27 cellular contexts compared by ENCODE assay signal in the genomic region with DNA sequence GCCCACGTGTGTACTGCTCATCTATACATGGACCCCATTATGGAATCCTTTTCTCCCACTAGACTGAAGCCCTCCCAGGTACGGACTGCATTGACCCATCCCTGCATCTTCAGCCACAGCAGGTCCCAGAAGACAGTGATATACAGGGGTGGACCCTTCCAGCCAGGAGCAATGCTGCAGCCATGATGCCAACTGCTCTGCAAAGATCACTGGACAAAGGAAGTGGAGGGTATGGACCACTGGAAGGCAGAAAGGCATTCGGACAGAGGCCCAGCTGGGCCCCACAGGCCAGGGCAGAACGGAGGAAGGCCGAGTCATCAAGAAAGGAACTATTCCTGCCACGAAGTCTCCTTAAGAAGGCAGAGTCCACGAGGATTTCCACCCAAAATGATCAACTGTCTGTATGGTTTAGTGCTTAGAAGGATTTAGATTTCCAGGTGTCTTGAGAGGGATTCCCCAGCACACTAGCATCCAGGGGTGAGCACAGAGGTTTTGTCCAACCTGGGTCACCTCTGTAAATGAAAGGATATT.
DNase-seq lines count a peak whose midpoint lies in the region; ATAC-seq and TF ChIP-seq lines count a peak whose summit lies in the region.
"Had no signal": no experiment of that assay in that cellular context is flagged by ENCODE, and none has a peak within 500 bp of the region (broad histone marks: within the 10 kb centered on the region; RNA-seq: fewer than 3 reads in every experiment).

No MANE protein-coding gene starts in this region.

- ATAC-seq in right cardiac atrium = no peak
- no peak for ATAC-seq in activated CD4-positive, alpha-beta T cell treated with anti-CD3 and anti-CD28 coated beads for 36 hours
- ATAC-seq: HepG2 had no signal

- no peaks in the 10 kb centered on the region for H3K4me1 Mint-ChIP-seq in activated CD4-positive, alpha-beta T cell treated with anti-CD3 and anti-CD28 coated beads for 36 hours
- H3K4me1 Mint-ChIP-seq in CD14-positive monocyte = no peaks in the 10 kb centered on the region
- H3K4me1 Mint-ChIP-seq: CD8-positive, alpha-beta memory T cell had no signal

- peak; percentile 36 for DNase-seq in cardiac septum (ENCODE audit: low spot score)
- DNase-seq in right cardiac atrium = no peak
- DNase-seq in esophagus muscularis mucosa (ENCODE audit: extremely low spot score) = peak; percentile 53
- peak; percentile 48 for DNase-seq in posterior vena cava (ENCODE audit: low spot score)
- peak; percentile 52 to 80 for DNase-seq in vagina (ENCODE audit: extremely low spot score in 2 of 2)
- no peak for DNase-seq in A673 (ENCODE audit: low spot score)
- no peak for DNase-seq in activated CD4-positive, alpha-beta T cell treated with anti-CD3 and anti-CD28 coated beads for 36 hours
- DNase-seq in CD14-positive monocyte (ENCODE audit: low spot score) = no peak
- DNase-seq: ACHN; Calu3; CD8-positive, alpha-beta memory T cell; DMS153; GM23248; HCEC 1CT; KBM-7; NCI-H1092; NCI-H1436; NCI-H187 treated with DMSO at 0.1 percent for 48 hours; NCI-H2107; NCI-H2227 treated with DMSO at 0.1 percent for 48 hours; NCI-H510A treated with DMSO at 0.1 percent for 48 hours; NCI-H748 treated with DMSO at 0.1 percent for 48 hours; PC-9; RPMI8226 had no signal

- H3K4me3 Mint-ChIP-seq in activated CD4-positive, alpha-beta T cell treated with anti-CD3 and anti-CD28 coated beads for 36 hours = no peak overlapping the region
- no peak overlapping the region for H3K4me3 Mint-ChIP-seq in CD14-positive monocyte
- H3K4me3 Mint-ChIP-seq: CD8-positive, alpha-beta memory T cell had no signal

- TF ChIP-seq POLR2A in esophagus muscularis mucosa (IDR thresholded peaks at IDR 0.05; ENCODE audit: low read depth) (no peak), vagina (IDR thresholded peaks at IDR 0.05) (no peak)

- no TSS peak for BruUV-seq in A673 (replicated peaks; lab: Mats Ljungman, UMichigan)

- H3K27me3 ChIP-seq in right cardiac atrium (ENCODE audit: control insufficient read depth, insufficient read depth) (no peaks in the 10 kb centered on the region), esophagus muscularis mucosa (no peaks in the 10 kb centered on the region), vagina (no peaks in the 10 kb centered on the region), A673 (replicated peaks; ENCODE audit: insufficient read depth, low read depth, low read length, poor library complexity) (peaks cover 5% of the 10 kb centered on the region)
- H3K27me3 ChIP-seq: BLaER1 had no signal

- POLR2A ChIA-PET in A673 (lab: Charles Lee; ENCODE audit: low non-redundant PET) = no interaction called here
- POLR2A ChIA-PET in activated CD4-positive, alpha-beta T cell treated with anti-CD3 and anti-CD28 coated beads for 36 hours (lab: Charles Lee) = no interaction called here

- CTCF ChIA-PET in A673 (lab: Charles Lee) = no interaction called here
- CTCF ChIA-PET in activated CD4-positive, alpha-beta T cell treated with anti-CD3 and anti-CD28 coated beads for 36 hours (lab: Charles Lee) = interaction anchor here (0.7 kb wide), 1 partner anchor 16 kb away, joined by 3 read pairs; no protein-coding TSS in a partner anchor

- peaks cover 1% of the 10 kb centered on the region for H3K27me3 Mint-ChIP-seq in activated CD4-positive, alpha-beta T cell treated with anti-CD3 and anti-CD28 coated beads for 36 hours
- H3K27me3 Mint-ChIP-seq in CD14-positive monocyte (ENCODE audit: low read depth in 3 of 3) = peaks cover 9 to 22% (median 11%) of the 10 kb centered on the region in 3 donors

- H3K27ac Mint-ChIP-seq in activated CD4-positive, alpha-beta T cell treated with anti-CD3 and anti-CD28 coated beads for 36 hours = no peak overlapping the region
- H3K27ac Mint-ChIP-seq in CD14-positive monocyte = no peak overlapping the region
- H3K27ac Mint-ChIP-seq: CD8-positive, alpha-beta memory T cell had no signal

- TF ChIP-seq EP300 in esophagus muscularis mucosa (IDR thresholded peaks at IDR 0.05) = no peak

- TF ChIP-seq CTCF in esophagus muscularis mucosa (IDR thresholded peaks at IDR 0.05) (no peak), vagina (IDR thresholded peaks at IDR 0.05) (no peak), A673 (conservative IDR thresholded peaks at IDR 0.05; ENCODE audit: low read depth, low read length) (no peak), CD14-positive monocyte (IDR thresholded peaks at IDR 0.05) (no peak)

- H3K9me3 ChIP-seq in right cardiac atrium (ENCODE audit: control insufficient read depth, low read length) = no peaks in the 10 kb centered on the region
- H3K9me3 ChIP-seq in esophagus muscularis mucosa = no peaks in the 10 kb centered on the region
- H3K9me3 ChIP-seq in vagina = no peaks in the 10 kb centered on the region
- H3K9me3 ChIP-seq in A673 (ENCODE audit: low read depth, low read length, poor library complexity, severe bottlenecking) = no peaks in the 10 kb centered on the region

- H3K9me3 Mint-ChIP-seq in activated CD4-positive, alpha-beta T cell treated with anti-CD3 and anti-CD28 coated beads for 36 hours (ENCODE audit: low read depth) = no peaks in the 10 kb centered on the region
- peaks cover 0 to 10% (median 6%) of the 10 kb centered on the region in 7 donors for H3K9me3 Mint-ChIP-seq in CD14-positive monocyte
- H3K9me3 Mint-ChIP-seq: CD8-positive, alpha-beta memory T cell had no signal

- H3K4me3 ChIP-seq in right cardiac atrium (ENCODE audit: low read length) = no peak overlapping the region
- no peak overlapping the region for H3K4me3 ChIP-seq in esophagus muscularis mucosa
- no peak overlapping the region for H3K4me3 ChIP-seq in vagina
- H3K4me3 ChIP-seq in A673 (ENCODE audit: low read depth, low read length, poor library complexity, severe bottlenecking) = no peak overlapping the region
- H3K4me3 ChIP-seq: BLaER1, GM23248, PC-9 had no signal

- intact Hi-C loops in cardiac septum (cut with DNase I) = loop anchor here (10.0 kb wide), 1 partner anchor 157 kb away; no protein-coding TSS in a partner anchor
- intact Hi-C loops in right cardiac atrium (cut with DNase I) = loop anchor here in 1 of 4 donors (10.0 kb wide), 1 partner anchor 97 kb away; the partner anchor contains the start of gene TWIST2
- intact Hi-C loops in esophagus muscularis mucosa (cut with DNase I) = loop anchor here (10.0 kb wide), 2 partner anchors 97 to 577 kb away; partner anchors contain the start of gene TWIST2
- intact Hi-C loops in posterior vena cava (cut with DNase I) = loop anchor here in 1 of 2 donors (10.0 kb wide), 1 partner anchor 227 kb away; no protein-coding TSS in a partner anchor
- intact Hi-C loops in vagina (cut with DNase I) = no loop called here
- intact Hi-C loops in A673 (cut with micrococcal nuclease; ENCODE audit: unreplicated experiment) = no loop called here
- intact Hi-C loops in activated CD4-positive, alpha-beta T cell treated with anti-CD3 and anti-CD28 coated beads for 36 hours (cut with DNase I, micrococcal nuclease) = no loop called here
- intact Hi-C loops in CD14-positive monocyte (cut with micrococcal nuclease) = no loop called here

- 78% methylated on average over 7 of the region's 7 CpGs for WGBS in right cardiac atrium
- WGBS in esophagus muscularis mucosa = 87% methylated on average over 7 of the region's 7 CpGs

- H3K36me3 ChIP-seq in esophagus muscularis mucosa (no peaks in the 10 kb centered on the region), vagina (no peaks in the 10 kb centered on the region), A673 (ENCODE audit: insufficient read depth, low read length, poor library complexity, severe bottlenecking) (no peaks in the 10 kb centered on the region)
- H3K36me3 ChIP-seq: BLaER1 had no signal

- H3K4me1 ChIP-seq in right cardiac atrium (ENCODE audit: control insufficient read depth, insufficient read depth, low read length) (no peaks in the 10 kb centered on the region), esophagus muscularis mucosa (peaks cover 2 to 23% (median 18%) of the 10 kb centered on the region in 4 donors), vagina (peaks cover 45% of the 10 kb centered on the region), A673 (ENCODE audit: insufficient read depth, low read length, poor library complexity, severe bottlenecking) (no peaks in the 10 kb centered on the region)

- no peaks in the 10 kb centered on the region for H3K36me3 Mint-ChIP-seq in activated CD4-positive, alpha-beta T cell treated with anti-CD3 and anti-CD28 coated beads for 36 hours (ENCODE audit: low read depth)
- no peaks in the 10 kb centered on the region for H3K36me3 Mint-ChIP-seq in CD14-positive monocyte
- H3K36me3 Mint-ChIP-seq: CD8-positive, alpha-beta memory T cell had no signal

- H3K27ac ChIP-seq in right cardiac atrium (ENCODE audit: low read length) (no peak overlapping the region), esophagus muscularis mucosa (replicated peaks in 1 of 4) (no peak overlapping the region), vagina (no peak overlapping the region), A673 (ENCODE audit: low read depth, low read length, poor library complexity, severe bottlenecking) (no peak overlapping the region)
- H3K27ac ChIP-seq: BLaER1, GM23248, HL-60, PC-9 had no signal

Comparison
In these comparisons a context has a peak if more than half of its experiments do, and no peak if none do; other contexts are left out.
1. DNase-seq: peak in cardiac septum (single experiment), esophagus muscularis mucosa (single experiment), posterior vena cava (single experiment) and vagina (2 of 2); none in right cardiac atrium (0 of 3), A673 (single experiment), activated CD4-positive, alpha-beta T cell treated with anti-CD3 and anti-CD28 coated beads for 36 hours (single experiment) and CD14-positive monocyte (single experiment).
2. intact Hi-C loops: an anchor here in cardiac septum (10.0 kb wide) and esophagus muscularis mucosa (10.0 kb wide); none called in vagina, A673, activated CD4-positive, alpha-beta T cell treated with anti-CD3 and anti-CD28 coated beads for 36 hours and CD14-positive monocyte.